30 cellular contexts compared by ENCODE assay signal in the genomic region with DNA sequence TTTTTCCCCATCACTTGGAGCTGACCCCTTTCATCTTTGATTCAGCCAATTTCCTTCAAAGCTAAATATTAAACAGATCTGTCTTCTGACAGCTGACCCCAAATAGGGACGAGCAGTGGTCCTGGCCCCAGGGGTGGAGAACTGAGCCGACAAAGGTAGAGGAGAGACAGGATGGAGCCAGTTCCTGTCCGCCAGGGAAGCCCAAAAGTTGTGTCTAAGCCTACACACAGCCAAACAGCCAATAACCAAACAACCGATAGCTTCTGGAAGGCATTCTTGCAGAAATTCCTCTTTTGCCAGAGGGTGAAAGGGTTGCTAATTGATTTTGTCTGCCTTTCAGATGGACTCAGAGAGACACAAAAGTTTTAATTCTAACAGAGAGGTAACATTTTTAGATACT.
"Had no signal": no experiment of that assay in that cellular context is flagged by ENCODE, and none has a peak within 500 bp of the region (broad histone marks: within the 10 kb centered on the region; RNA-seq: fewer than 3 reads in every experiment).

No MANE protein-coding gene starts in this region.

- H3K4me3 Mint-ChIP-seq: activated CD4-positive, alpha-beta T cell treated with anti-CD3 and anti-CD28 coated beads, Interleukin-2, amount 10 ng/mL, durations not matched to agents 7 days and 5 days; activated naive CD4-positive, alpha-beta T cell treated with anti-CD3 and anti-CD28 coated beads, Interleukin-2, amount 10 ng/mL, durations not matched to agents 7 days and 5 days; activated naive CD8-positive, alpha-beta T cell treated with anti-CD3 and anti-CD28 coated beads for 36 hours; activated T-cell treated with anti-CD3 and anti-CD28 coated beads, Interleukin-2, amount 50 U/mL, for 4 hours; activated T-helper 1 cell treated with anti-CD3 and anti-CD28 coated beads, Interleukin-12 subunit alpha, Interleukin-12 subunit beta, Interleukin-2, Interleukin-4 antibody, amounts not matched to agents 30 ng/mL and 10 ng/mL and 1 ng/mL, durations not matched to agents 14 hours and 24 hours and 36 hours had no signal

- H3K27ac ChIP-seq: brain microvascular endothelial cell, PC-9, RWPE1, WERI-Rb-1 had no signal

- H2AFZ ChIP-seq: PC-9 had no signal

- ATAC-seq: activated T-cell treated with anti-CD3 and anti-CD28 coated beads, Interleukin-2, amount 50 U/mL, for 4 hours had no signal

- H3K9me3 ChIP-seq: MG63 had no signal

- H3K4me1 Mint-ChIP-seq: activated CD4-positive, alpha-beta T cell treated with anti-CD3 and anti-CD28 coated beads, Interleukin-2, amount 10 ng/mL, durations not matched to agents 7 days and 5 days; activated naive CD4-positive, alpha-beta T cell treated with anti-CD3 and anti-CD28 coated beads, Interleukin-2, amount 10 ng/mL, durations not matched to agents 7 days and 5 days; activated naive CD8-positive, alpha-beta T cell treated with anti-CD3 and anti-CD28 coated beads for 36 hours had no signal

- H3K4me3 ChIP-seq: MG63, PC-9 had no signal

- H3K27me3 ChIP-seq: brain microvascular endothelial cell, MG63 had no signal

- H3K36me3 Mint-ChIP-seq: activated naive CD4-positive, alpha-beta T cell treated with anti-CD3 and anti-CD28 coated beads, Interleukin-2, amount 10 ng/mL, durations not matched to agents 7 days and 5 days; activated naive CD8-positive, alpha-beta T cell treated with anti-CD3 and anti-CD28 coated beads for 36 hours had no signal

- H3K36me3 ChIP-seq: brain microvascular endothelial cell, MG63, WERI-Rb-1 had no signal

- H3K27ac Mint-ChIP-seq: activated CD4-positive, alpha-beta T cell treated with anti-CD3 and anti-CD28 coated beads, Interleukin-2, amount 10 ng/mL, durations not matched to agents 7 days and 5 days; activated naive CD4-positive, alpha-beta T cell treated with anti-CD3 and anti-CD28 coated beads, Interleukin-2, amount 10 ng/mL, durations not matched to agents 7 days and 5 days; activated naive CD8-positive, alpha-beta T cell treated with anti-CD3 and anti-CD28 coated beads for 36 hours; activated T-helper 1 cell treated with anti-CD3 and anti-CD28 coated beads, Interleukin-12 subunit alpha, Interleukin-12 subunit beta, Interleukin-2, Interleukin-4 antibody, amounts not matched to agents 30 ng/mL and 10 ng/mL and 1 ng/mL, durations not matched to agents 14 hours and 24 hours and 36 hours had no signal

- H3K9me3 Mint-ChIP-seq: activated CD4-positive, alpha-beta T cell treated with anti-CD3 and anti-CD28 coated beads, Interleukin-2, amount 10 ng/mL, durations not matched to agents 7 days and 5 days; activated naive CD4-positive, alpha-beta T cell treated with anti-CD3 and anti-CD28 coated beads, Interleukin-2, amount 10 ng/mL, durations not matched to agents 7 days and 5 days; activated naive CD8-positive, alpha-beta T cell treated with anti-CD3 and anti-CD28 coated beads for 36 hours; activated T-cell treated with anti-CD3 and anti-CD28 coated beads, Interleukin-2, amount 50 U/mL, for 4 hours; activated T-helper 1 cell treated with anti-CD3 and anti-CD28 coated beads, Interleukin-12 subunit alpha, Interleukin-12 subunit beta, Interleukin-2, Interleukin-4 antibody, amounts not matched to agents 30 ng/mL and 10 ng/mL and 1 ng/mL, durations not matched to agents 14 hours and 24 hours and 36 hours had no signal

- DNase-seq: activated CD4-positive, alpha-beta T cell treated with anti-CD3 and anti-CD28 coated beads, Interleukin-2, amount 10 ng/mL, durations not matched to agents 7 days and 5 days; activated CD4-positive, alpha-beta T cell treated with anti-CD3 and anti-CD28 coated beads, Interleukin-2, amount 50 U/mL, for 48 hours; activated CD8-positive, alpha-beta memory T cell treated with anti-CD3 and anti-CD28 coated beads, Interleukin-2, amount 50 U/mL, for 4 hours; activated gamma-delta T cell treated with Interleukin-2 at 50 U/mL for 16 hours; activated naive CD4-positive, alpha-beta T cell treated with anti-CD3 and anti-CD28 coated beads, Interleukin-2, amount 10 ng/mL, durations not matched to agents 7 days and 5 days; activated naive CD8-positive, alpha-beta T cell treated with anti-CD3 and anti-CD28 coated beads for 36 hours; activated T-cell treated with anti-CD3 and anti-CD28 coated beads for 4 hours; activated T-cell treated with anti-CD3 and anti-CD28 coated beads, Interleukin-2, amount 50 U/mL, for 4 hours; amniotic stem cell; aorta; brain microvascular endothelial cell; central memory CD4-positive, alpha-beta T cell; Kasumi-1; KG1; MG63; MV-4-11; NCI-H1092; NCI-H1436 treated with DMSO at 0.1 percent for 48 hours; NCI-H1694 treated with DMSO at 0.1 percent for 48 hours; NCI-H2029; NCI-H510A; NCI-H526; NCI-H748 treated with DMSO at 0.1 percent for 48 hours; PC-9; Right ventricle myocardium superior; SW 1271; T1000; WERI-Rb-1 had no signal

- H3K4me2 ChIP-seq: PC-9 had no signal
